Comparison of ENCODE assay signal across 8 cellular contexts in genomic region chr16:27169511-27170071, GRCh38. TPM values are rescaled to one million over a fixed set of nuclear protein-coding genes. Genes with fewer than 3 reads are reported as not detected.
DNase-seq lines count a peak whose midpoint lies in the region; ATAC-seq and TF ChIP-seq lines count a peak whose summit lies in the region.

No MANE protein-coding gene starts in this region.

- CTCF ChIA-PET in OCI-LY7 (lab: Charles Lee; ENCODE audit: unreplicated experiment), result interaction anchor here (0.6 to 1.6 kb wide), 3 partner anchors 15 to 60 kb away, joined by 4 to 8 read pairs (median 6); no protein-coding TSS in a partner anchor

- DNase-seq in cardiac muscle cell (ENCODE audit: low read depth in 1 of 2, low spot score in 1 of 2), result peak in 1 of 2 donors; percentile 95
- no peak for DNase-seq in right cardiac atrium
- peak; percentile 77 for DNase-seq in OCI-LY7 (ENCODE audit: low spot score)
- peak; percentile 51 for DNase-seq in activated T-cell treated with anti-CD3 and anti-CD28 coated beads for 24 hours (ENCODE audit: low read depth)
- peak; percentile 56 for DNase-seq in glomerular visceral epithelial cell (ENCODE audit: extremely low spot score)
- peak; percentile 53 to 77 for DNase-seq in stimulated activated CD8-positive, alpha-beta memory T cell treated with anti-CD3 and anti-CD28 coated beads, Interleukin-15, amount 100 ng/mL, for 48 hours (ENCODE audit: low read depth in 2 of 2)
- DNase-seq in NCI-H1048 (lab: John Stamatoyannopoulos, UW), result no peak

- H3K4me3 ChIP-seq in cardiac muscle cell, result no peak overlapping the region
- no peak overlapping the region for H3K4me3 ChIP-seq in right cardiac atrium (ENCODE audit: low read length)
- H3K4me3 ChIP-seq in OCI-LY7 (ENCODE audit: low read depth, low read length, poor library complexity, severe bottlenecking), result no peak overlapping the region

- H3K27ac ChIP-seq in cardiac muscle cell (no peak overlapping the region), right cardiac atrium (ENCODE audit: low read length) (no peak overlapping the region), OCI-LY7 (ENCODE audit: low read depth, low read length, poor library complexity, severe bottlenecking) (peak overlapping the region; percentile 52)

- H3K36me3 ChIP-seq in cardiac muscle cell (no peaks in the 10 kb centered on the region), OCI-LY7 (ENCODE audit: insufficient read depth, low read length) (peaks cover 5% of the 10 kb centered on the region; the same call in 1 of the 2 replicates)

- H3K9me3 ChIP-seq in cardiac muscle cell (ENCODE audit: low read depth) (no peaks in the 10 kb centered on the region), right cardiac atrium (ENCODE audit: control insufficient read depth, low read length) (no peaks in the 10 kb centered on the region), OCI-LY7 (ENCODE audit: low read length) (peaks cover 7% of the 10 kb centered on the region)

- H3K4me1 ChIP-seq in cardiac muscle cell (ENCODE audit: low read depth) (no peaks in the 10 kb centered on the region), right cardiac atrium (ENCODE audit: control insufficient read depth, insufficient read depth, low read length) (no peaks in the 10 kb centered on the region), OCI-LY7 (ENCODE audit: insufficient read depth, low read length, poor library complexity, severe bottlenecking) (peaks cover 36% of the 10 kb centered on the region)

- no peak for ATAC-seq in right cardiac atrium
- ATAC-seq in HG02678 (IDR thresholded peaks at IDR 0.05; ENCODE audit: unreplicated experiment), result no peak

- 54% methylated on average over 6 of the region's 6 CpGs for WGBS in right cardiac atrium

- no TSS peak for BruUV-seq in OCI-LY7 (replicated peaks; lab: Mats Ljungman, UMichigan)

- no peaks in the 10 kb centered on the region for H4K20me1 ChIP-seq in OCI-LY7 (ENCODE audit: insufficient read depth, low read length)

- POLR2A ChIA-PET in OCI-LY7 (lab: Charles Lee), result interaction anchor here (0.6 to 1.3 kb wide), 3 partner anchors 14 to 524 kb away, joined by 3 to 6 read pairs (median 4); no protein-coding TSS in a partner anchor

- H3K4me2 ChIP-seq in OCI-LY7 (ENCODE audit: low read length), result peak overlapping the region; percentile 40

- H3K27me3 ChIP-seq in cardiac muscle cell (no peaks in the 10 kb centered on the region), right cardiac atrium (ENCODE audit: control insufficient read depth, insufficient read depth) (no peaks in the 10 kb centered on the region)

- peak overlapping the region; percentile 73 for H2AFZ ChIP-seq in OCI-LY7 (ENCODE audit: low read length)

- intact Hi-C loops in right cardiac atrium (cut with DNase I), result loop anchor here in 1 of 4 donors (10.0 kb wide), 2 partner anchors 195 to 285 kb away; no protein-coding TSS in a partner anchor
- intact Hi-C loops in OCI-LY7 (cut with micrococcal nuclease; ENCODE audit: unreplicated experiment), result loop anchor here (2.0 to 10.0 kb wide), 3 partner anchors 15 to 465 kb away; no protein-coding TSS in a partner anchor

- TF ChIP-seq CTCF in cardiac muscle cell (IDR thresholded peaks at IDR 0.05; ENCODE audit: low read depth, low read length), result peak; percentile 35
- TF ChIP-seq CTCF in OCI-LY7 (conservative IDR thresholded peaks at IDR 0.05; ENCODE audit: low read length), result peak; percentile 64

- no peaks in the 10 kb centered on the region for H3K79me2 ChIP-seq in OCI-LY7 (ENCODE audit: insufficient read depth, low read depth, low read length)

- no peaks in the 10 kb centered on the region for H3K9me2 ChIP-seq in OCI-LY7 (ENCODE audit: insufficient read depth, low read length)

RNA-seq across cellular contexts. Expression of gene KDM8, which starts 33.7 kb away (rescaled TPM):
- total RNA-seq in cardiac muscle cell (5.7 and 8.5 TPM in 2 replicates), right cardiac atrium (1 to 10 TPM; 3.2 to 6.1 (median 5.1) TPM), OCI-LY7 (2022) (14.5 and 24.3 TPM in 2 replicates)
- polyA plus RNA-seq in cardiac muscle cell (10.5 TPM in 2 replicates), right cardiac atrium (3.1 TPM)
- 12.4 and 14.2 TPM in 2 replicates for total RNA-seq in OCI-LY7 (2014; rRNA removed; shearing (Covaris generic))

Comparison
In these comparisons a context has a peak if more than half of its experiments do, and no peak if none do; other contexts are left out.
1. DNase-seq: peak in OCI-LY7 (single experiment), activated T-cell treated with anti-CD3 and anti-CD28 coated beads for 24 hours (single experiment), glomerular visceral epithelial cell (single experiment) and stimulated activated CD8-positive, alpha-beta memory T cell treated with anti-CD3 and anti-CD28 coated beads, Interleukin-15, amount 100 ng/mL, for 48 hours (2 of 2); none in right cardiac atrium (0 of 3) and NCI-H1048 (single experiment).